Comparison of ENCODE assay signal across 2 cellular contexts in the genomic region with DNA sequence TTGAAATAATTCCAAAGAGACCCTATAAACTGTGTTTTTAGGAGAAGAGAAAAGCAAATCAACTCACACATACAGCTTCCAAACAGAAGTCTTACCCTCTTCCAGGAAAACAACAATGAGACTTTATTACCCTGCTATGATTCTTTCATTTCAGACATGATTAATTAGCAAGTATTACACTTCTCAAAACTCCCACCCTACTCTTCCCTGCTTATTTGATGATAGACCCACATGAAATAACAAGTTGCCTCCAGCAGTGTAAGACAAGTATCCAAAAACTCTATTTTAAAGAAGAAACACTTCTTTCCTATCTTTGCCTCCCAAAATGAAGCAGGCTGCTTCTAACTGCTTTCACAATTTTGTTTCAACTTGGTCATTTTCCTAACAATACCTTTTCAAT.
TF ChIP-seq lines count a peak whose summit lies in the region.

No MANE protein-coding gene starts in this region.

TF ChIP-seq in HEK293, 187 proteins besides CTCF, POLR2A, EP300 and RAD21:
- no peak for TF ChIP-seq ZNF354C (tag by site-specific recombination; IDR thresholded peaks at IDR 0.05; ENCODE audit: borderline replicate concordance, low read depth)
- no peak for TF ChIP-seq ZNF777 (tag by site-specific recombination; IDR thresholded peaks at IDR 0.05; ENCODE audit: borderline replicate concordance)
- TF ChIP-seq ZNF239 (tag by site-specific recombination; IDR thresholded peaks at IDR 0.05), result no peak
- TF ChIP-seq, protein P1, sequence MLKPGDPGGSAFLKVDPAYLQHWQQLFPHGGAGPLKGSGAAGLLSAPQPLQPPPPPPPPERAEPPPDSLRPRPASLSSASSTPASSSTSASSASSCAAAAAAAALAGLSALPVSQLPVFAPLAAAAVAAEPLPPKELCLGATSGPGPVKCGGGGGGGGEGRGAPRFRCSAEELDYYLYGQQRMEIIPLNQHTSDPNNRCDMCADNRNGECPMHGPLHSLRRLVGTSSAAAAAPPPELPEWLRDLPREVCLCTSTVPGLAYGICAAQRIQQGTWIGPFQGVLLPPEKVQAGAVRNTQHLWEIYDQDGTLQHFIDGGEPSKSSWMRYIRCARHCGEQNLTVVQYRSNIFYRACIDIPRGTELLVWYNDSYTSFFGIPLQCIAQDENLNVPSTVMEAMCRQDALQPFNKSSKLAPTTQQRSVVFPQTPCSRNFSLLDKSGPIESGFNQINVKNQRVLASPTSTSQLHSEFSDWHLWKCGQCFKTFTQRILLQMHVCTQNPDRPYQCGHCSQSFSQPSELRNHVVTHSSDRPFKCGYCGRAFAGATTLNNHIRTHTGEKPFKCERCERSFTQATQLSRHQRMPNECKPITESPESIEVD (tag by site-specific recombination; IDR thresholded peaks at IDR 0.05), result peak; percentile 82
- TF ChIP-seq, protein P2, sequence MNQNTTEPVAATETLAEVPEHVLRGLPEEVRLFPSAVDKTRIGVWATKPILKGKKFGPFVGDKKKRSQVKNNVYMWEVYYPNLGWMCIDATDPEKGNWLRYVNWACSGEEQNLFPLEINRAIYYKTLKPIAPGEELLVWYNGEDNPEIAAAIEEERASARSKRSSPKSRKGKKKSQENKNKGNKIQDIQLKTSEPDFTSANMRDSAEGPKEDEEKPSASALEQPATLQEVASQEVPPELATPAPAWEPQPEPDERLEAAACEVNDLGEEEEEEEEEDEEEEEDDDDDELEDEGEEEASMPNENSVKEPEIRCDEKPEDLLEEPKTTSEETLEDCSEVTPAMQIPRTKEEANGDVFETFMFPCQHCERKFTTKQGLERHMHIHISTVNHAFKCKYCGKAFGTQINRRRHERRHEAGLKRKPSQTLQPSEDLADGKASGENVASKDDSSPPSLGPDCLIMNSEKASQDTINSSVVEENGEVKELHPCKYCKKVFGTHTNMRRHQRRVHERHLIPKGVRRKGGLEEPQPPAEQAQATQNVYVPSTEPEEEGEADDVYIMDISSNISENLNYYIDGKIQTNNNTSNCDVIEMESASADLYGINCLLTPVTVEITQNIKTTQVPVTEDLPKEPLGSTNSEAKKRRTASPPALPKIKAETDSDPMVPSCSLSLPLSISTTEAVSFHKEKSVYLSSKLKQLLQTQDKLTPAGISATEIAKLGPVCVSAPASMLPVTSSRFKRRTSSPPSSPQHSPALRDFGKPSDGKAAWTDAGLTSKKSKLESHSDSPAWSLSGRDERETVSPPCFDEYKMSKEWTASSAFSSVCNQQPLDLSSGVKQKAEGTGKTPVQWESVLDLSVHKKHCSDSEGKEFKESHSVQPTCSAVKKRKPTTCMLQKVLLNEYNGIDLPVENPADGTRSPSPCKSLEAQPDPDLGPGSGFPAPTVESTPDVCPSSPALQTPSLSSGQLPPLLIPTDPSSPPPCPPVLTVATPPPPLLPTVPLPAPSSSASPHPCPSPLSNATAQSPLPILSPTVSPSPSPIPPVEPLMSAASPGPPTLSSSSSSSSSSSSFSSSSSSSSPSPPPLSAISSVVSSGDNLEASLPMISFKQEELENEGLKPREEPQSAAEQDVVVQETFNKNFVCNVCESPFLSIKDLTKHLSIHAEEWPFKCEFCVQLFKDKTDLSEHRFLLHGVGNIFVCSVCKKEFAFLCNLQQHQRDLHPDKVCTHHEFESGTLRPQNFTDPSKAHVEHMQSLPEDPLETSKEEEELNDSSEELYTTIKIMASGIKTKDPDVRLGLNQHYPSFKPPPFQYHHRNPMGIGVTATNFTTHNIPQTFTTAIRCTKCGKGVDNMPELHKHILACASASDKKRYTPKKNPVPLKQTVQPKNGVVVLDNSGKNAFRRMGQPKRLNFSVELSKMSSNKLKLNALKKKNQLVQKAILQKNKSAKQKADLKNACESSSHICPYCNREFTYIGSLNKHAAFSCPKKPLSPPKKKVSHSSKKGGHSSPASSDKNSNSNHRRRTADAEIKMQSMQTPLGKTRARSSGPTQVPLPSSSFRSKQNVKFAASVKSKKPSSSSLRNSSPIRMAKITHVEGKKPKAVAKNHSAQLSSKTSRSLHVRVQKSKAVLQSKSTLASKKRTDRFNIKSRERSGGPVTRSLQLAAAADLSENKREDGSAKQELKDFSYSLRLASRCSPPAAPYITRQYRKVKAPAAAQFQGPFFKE (tag by site-specific recombination; IDR thresholded peaks at IDR 0.05; ENCODE audit: borderline replicate concordance), result no peak
- TF ChIP-seq IKZF3 (tag by site-specific recombination; IDR thresholded peaks at IDR 0.05), result 0 out of 2 replicates have a peak, but pooled peaks have one; percentile 37
- TF ChIP-seq ZNF223 (tag by site-specific recombination; IDR thresholded peaks at IDR 0.05), result no peak
- no peak for TF ChIP-seq SP3 (tag by site-specific recombination; IDR thresholded peaks at IDR 0.05)
- TF ChIP-seq ZFHX2 (tag by site-specific recombination; conservative IDR thresholded peaks at IDR 0.05), result no peak
- TF ChIP-seq, protein P3, sequence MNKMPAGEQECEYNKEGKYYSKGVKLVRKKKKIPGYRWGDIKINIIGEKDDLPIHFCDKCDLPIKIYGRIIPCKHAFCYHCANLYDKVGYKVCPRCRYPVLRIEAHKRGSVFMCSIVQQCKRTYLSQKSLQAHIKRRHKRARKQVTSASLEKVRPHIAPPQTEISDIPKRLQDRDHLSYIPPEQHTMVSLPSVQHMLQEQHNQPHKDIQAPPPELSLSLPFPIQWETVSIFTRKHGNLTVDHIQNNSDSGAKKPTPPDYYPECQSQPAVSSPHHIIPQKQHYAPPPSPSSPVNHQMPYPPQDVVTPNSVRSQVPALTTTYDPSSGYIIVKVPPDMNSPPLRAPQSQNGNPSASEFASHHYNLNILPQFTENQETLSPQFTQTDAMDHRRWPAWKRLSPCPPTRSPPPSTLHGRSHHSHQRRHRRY (tag by site-specific recombination; IDR thresholded peaks at IDR 0.05), result no peak
- TF ChIP-seq OSR2 (tag by site-specific recombination; IDR thresholded peaks at IDR 0.05), result peak; percentile 41; the same call in 1 of the 2 replicates
- TF ChIP-seq, protein P4, sequence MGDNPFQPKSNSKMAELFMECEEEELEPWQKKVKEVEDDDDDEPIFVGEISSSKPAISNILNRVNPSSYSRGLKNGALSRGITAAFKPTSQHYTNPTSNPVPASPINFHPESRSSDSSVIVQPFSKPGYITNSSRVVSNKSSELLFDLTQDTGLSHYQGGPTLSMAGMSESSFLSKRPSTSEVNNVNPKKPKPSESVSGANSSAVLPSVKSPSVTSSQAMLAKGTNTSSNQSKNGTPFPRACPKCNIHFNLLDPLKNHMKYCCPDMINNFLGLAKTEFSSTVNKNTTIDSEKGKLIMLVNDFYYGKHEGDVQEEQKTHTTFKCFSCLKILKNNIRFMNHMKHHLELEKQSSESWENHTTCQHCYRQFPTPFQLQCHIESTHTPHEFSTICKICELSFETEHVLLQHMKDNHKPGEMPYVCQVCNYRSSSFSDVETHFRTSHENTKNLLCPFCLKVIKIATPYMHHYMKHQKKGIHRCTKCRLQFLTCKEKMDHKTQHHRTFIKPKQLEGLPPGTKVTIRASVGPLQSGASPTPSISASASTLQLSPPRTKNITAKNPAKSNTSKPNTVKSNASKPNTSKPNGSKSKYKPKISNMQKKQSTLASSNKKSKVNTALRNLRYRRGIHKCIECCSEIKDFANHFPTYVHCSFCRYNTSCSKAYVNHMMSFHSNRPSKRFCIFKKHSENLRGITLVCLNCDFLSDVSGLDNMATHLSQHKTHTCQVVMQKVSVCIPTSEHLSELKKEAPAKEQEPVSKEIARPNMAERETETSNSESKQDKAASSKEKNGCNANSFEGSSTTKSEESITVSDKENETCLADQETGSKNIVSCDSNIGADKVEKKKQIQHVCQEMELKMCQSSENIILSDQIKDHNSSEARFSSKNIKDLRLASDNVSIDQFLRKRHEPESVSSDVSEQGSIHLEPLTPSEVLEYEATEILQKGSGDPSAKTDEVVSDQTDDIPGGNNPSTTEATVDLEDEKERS (tag by site-specific recombination; IDR thresholded peaks at IDR 0.05), result no peak

TF ChIP-seq in HepG2, 621 proteins besides CTCF, POLR2A, EP300 and RAD21:
- TF ChIP-seq TBX2 (CRISPR knock-in tag; IDR thresholded peaks at IDR 0.05; ENCODE audit: borderline replicate concordance) (no peak), CBX1 (IDR thresholded peaks at IDR 0.05; ENCODE audit: low read depth) (no peak), ZMYM2 (CRISPR knock-in tag; IDR thresholded peaks at IDR 0.05) (no peak), SMC3 (IDR thresholded peaks at IDR 0.05; ENCODE audit: low read length) (no peak), ZNF563 (CRISPR knock-in tag; IDR thresholded peaks at IDR 0.05) (no peak), ZNF34 (CRISPR knock-in tag; IDR thresholded peaks at IDR 0.05; ENCODE audit: borderline replicate concordance) (no peak), MEIS2 (CRISPR knock-in tag; IDR thresholded peaks at IDR 0.05) (no peak), IKZF4 (CRISPR knock-in tag; IDR thresholded peaks at IDR 0.05; ENCODE audit: borderline replicate concordance, low read depth, not compliant biosample characterization) (no peak), ZNF383 (CRISPR knock-in tag; IDR thresholded peaks at IDR 0.05; ENCODE audit: borderline replicate concordance) (no peak), RFXANK (CRISPR knock-in tag; IDR thresholded peaks at IDR 0.05) (no peak), ZFP36 (IDR thresholded peaks at IDR 0.05; ENCODE audit: borderline replicate concordance, low read depth, low read length, partially characterized antibody) (no peak), PAX8 (CRISPR knock-in tag; IDR thresholded peaks at IDR 0.05; ENCODE audit: borderline replicate concordance) (no peak), ZNF510 (CRISPR knock-in tag; IDR thresholded peaks at IDR 0.05; ENCODE audit: low read depth) (no peak)
- TF ChIP-seq, protein P5, sequence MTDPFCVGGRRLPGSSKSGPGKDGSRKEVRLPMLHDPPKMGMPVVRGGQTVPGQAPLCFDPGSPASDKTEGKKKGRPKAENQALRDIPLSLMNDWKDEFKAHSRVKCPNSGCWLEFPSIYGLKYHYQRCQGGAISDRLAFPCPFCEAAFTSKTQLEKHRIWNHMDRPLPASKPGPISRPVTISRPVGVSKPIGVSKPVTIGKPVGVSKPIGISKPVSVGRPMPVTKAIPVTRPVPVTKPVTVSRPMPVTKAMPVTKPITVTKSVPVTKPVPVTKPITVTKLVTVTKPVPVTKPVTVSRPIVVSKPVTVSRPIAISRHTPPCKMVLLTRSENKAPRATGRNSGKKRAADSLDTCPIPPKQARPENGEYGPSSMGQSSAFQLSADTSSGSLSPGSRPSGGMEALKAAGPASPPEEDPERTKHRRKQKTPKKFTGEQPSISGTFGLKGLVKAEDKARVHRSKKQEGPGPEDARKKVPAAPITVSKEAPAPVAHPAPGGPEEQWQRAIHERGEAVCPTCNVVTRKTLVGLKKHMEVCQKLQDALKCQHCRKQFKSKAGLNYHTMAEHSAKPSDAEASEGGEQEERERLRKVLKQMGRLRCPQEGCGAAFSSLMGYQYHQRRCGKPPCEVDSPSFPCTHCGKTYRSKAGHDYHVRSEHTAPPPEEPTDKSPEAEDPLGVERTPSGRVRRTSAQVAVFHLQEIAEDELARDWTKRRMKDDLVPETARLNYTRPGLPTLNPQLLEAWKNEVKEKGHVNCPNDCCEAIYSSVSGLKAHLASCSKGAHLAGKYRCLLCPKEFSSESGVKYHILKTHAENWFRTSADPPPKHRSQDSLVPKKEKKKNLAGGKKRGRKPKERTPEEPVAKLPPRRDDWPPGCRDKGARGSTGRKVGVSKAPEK (CRISPR knock-in tag; IDR thresholded peaks at IDR 0.05; ENCODE audit: borderline replicate concordance), result no peak
- TF ChIP-seq, protein P6, sequence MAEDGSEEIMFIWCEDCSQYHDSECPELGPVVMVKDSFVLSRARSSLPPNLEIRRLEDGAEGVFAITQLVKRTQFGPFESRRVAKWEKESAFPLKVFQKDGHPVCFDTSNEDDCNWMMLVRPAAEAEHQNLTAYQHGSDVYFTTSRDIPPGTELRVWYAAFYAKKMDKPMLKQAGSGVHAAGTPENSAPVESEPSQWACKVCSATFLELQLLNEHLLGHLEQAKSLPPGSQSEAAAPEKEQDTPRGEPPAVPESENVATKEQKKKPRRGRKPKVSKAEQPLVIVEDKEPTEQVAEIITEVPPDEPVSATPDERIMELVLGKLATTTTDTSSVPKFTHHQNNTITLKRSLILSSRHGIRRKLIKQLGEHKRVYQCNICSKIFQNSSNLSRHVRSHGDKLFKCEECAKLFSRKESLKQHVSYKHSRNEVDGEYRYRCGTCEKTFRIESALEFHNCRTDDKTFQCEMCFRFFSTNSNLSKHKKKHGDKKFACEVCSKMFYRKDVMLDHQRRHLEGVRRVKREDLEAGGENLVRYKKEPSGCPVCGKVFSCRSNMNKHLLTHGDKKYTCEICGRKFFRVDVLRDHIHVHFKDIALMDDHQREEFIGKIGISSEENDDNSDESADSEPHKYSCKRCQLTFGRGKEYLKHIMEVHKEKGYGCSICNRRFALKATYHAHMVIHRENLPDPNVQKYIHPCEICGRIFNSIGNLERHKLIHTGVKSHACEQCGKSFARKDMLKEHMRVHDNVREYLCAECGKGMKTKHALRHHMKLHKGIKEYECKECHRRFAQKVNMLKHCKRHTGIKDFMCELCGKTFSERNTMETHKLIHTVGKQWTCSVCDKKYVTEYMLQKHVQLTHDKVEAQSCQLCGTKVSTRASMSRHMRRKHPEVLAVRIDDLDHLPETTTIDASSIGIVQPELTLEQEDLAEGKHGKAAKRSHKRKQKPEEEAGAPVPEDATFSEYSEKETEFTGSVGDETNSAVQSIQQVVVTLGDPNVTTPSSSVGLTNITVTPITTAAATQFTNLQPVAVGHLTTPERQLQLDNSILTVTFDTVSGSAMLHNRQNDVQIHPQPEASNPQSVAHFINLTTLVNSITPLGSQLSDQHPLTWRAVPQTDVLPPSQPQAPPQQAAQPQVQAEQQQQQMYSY (CRISPR knock-in tag; IDR thresholded peaks at IDR 0.05), result no peak
